Comparison of ENCODE assay signal across 32 cellular contexts in genomic region chr10:8590518-8590917, GRCh38.
"Had no signal": no experiment of that assay in that cellular context is flagged by ENCODE, and none has a peak within 500 bp of the region (broad histone marks: within the 10 kb centered on the region; RNA-seq: fewer than 3 reads in every experiment).

No MANE protein-coding gene starts in this region.

- H3K27me3 ChIP-seq: adrenal gland, brain microvascular endothelial cell, breast epithelium had no signal

- H3K4me3 ChIP-seq: adrenal gland, body of pancreas, breast epithelium had no signal

- H3K4me1 ChIP-seq: adrenal gland, body of pancreas, breast epithelium had no signal

- H3K9me3 ChIP-seq: adrenal gland, body of pancreas, breast epithelium had no signal

- H3K27ac ChIP-seq: adrenal gland, body of pancreas, brain microvascular endothelial cell, breast epithelium, VCaP had no signal

- DNase-seq: activated B cell treated with CpG ODN at 0.5 μM for 24 hours; activated CD4-positive, alpha-beta memory T cell treated with anti-CD3 and anti-CD28 coated beads for 36 hours; activated CD4-positive, alpha-beta T cell treated with anti-CD3 and anti-CD28 coated beads for 4 hours; activated CD4-positive, alpha-beta T cell treated with anti-CD3 and anti-CD28 coated beads, Interleukin-2, amount 50 U/mL, for 1 hour; activated CD4-positive, alpha-beta T cell treated with anti-CD3 and anti-CD28 coated beads, Interleukin-2, amount 50 U/mL, for 4 hours; activated CD4-positive, CD25-positive, alpha-beta regulatory T cell treated with anti-CD3 and anti-CD28 coated beads, Interleukin-2, amount 50 U/mL, for 72 hours; activated CD8-positive, alpha-beta memory T cell treated with anti-CD3 and anti-CD28 coated beads, Interleukin-2, amount 50 U/mL, for 4 hours; activated CD8-positive, alpha-beta T cell treated with anti-CD3 and anti-CD28 coated beads for 36 hours; activated effector memory CD4-positive, alpha-beta T cell treated with anti-CD3 and anti-CD28 coated beads, Interleukin-2, amount 50 U/mL, for 16 hours; activated gamma-delta T cell treated with Interleukin-2 at 50 U/mL for 16 hours; activated naive CD4-positive, alpha-beta T cell; activated naive CD4-positive, alpha-beta T cell treated with anti-CD3 and anti-CD28 coated beads for 36 hours; activated naive CD4-positive, alpha-beta T cell treated with anti-CD3 and anti-CD28 coated beads, Interleukin-2, amount 50 U/mL, for 16 hours; activated naive CD8-positive, alpha-beta T cell treated with anti-CD3 and anti-CD28 coated beads for 36 hours; activated T-cell treated with anti-CD3 and anti-CD28 coated beads for 4 hours; activated T-cell treated with anti-CD3 and anti-CD28 coated beads, Interleukin-2, amount 50 U/mL, for 1 hour; activated T-cell treated with anti-CD3 and anti-CD28 coated beads, Interleukin-2, amount 50 U/mL, for 4 hours; activated T-cell treated with anti-CD3 and anti-CD28 coated beads, Interleukin-2, amount 50 U/mL, for 72 hours; adrenal gland; amniotic stem cell; aorta; body of pancreas; brain microvascular endothelial cell; central memory CD4-positive, alpha-beta T cell; T-helper 2 cell; T-helper 9 cell had no signal

- ATAC-seq: activated CD8-positive, alpha-beta T cell treated with anti-CD3 and anti-CD28 coated beads for 36 hours; activated naive CD4-positive, alpha-beta T cell treated with anti-CD3 and anti-CD28 coated beads, Interleukin-2, amount 50 U/mL, for 72 hours; activated T-cell treated with anti-CD3 and anti-CD28 coated beads, Interleukin-2, amount 50 U/mL, for 4 hours; activated T-cell treated with anti-CD3 and anti-CD28 coated beads, Interleukin-2, amount 50 U/mL, for 72 hours; activated T-helper 17 cell treated with anti-CD3 and anti-CD28 coated beads, Interleukin-2, amount 50 U/mL, for 72 hours; body of pancreas had no signal

- FAIRE-seq: astrocyte, TTC549 had no signal

- H3K36me3 ChIP-seq: adrenal gland, brain microvascular endothelial cell, breast epithelium had no signal
